Comparison of ENCODE assay signal across 9 cellular contexts in the genomic region with DNA sequence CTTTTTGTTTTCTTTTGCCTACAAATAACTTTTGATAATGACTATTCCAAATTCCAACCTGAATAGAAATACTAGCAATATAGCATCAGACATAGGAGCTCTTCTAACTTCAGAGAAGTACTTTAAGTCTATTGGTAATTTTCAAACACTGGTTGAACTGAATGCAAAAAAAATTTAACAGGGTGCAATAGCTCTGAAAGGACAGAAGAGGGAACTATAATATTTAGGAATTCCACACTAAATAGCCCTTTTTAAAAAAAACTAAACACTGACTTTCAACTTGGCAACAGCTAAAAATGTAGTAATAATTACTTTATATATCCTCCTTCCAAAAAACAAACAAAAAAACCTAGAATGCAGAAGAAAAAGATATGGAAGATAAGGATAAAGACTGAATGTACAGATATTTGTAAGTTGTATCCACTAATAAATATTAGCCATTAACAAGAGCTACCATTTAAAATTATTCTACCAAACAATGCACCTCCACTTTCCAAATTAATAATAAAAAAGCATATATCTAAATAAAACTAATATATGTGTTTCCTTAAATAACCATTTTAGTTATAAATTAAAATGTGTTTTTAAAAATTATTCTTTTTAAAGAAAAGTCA.
DNase-seq lines count a peak whose midpoint lies in the region; ATAC-seq and TF ChIP-seq lines count a peak whose summit lies in the region.
"Had no signal": no experiment of that assay in that cellular context is flagged by ENCODE, and none has a peak within 500 bp of the region (broad histone marks: within the 10 kb centered on the region; RNA-seq: fewer than 3 reads in every experiment).

No MANE protein-coding gene starts in this region.

- no peak overlapping the region for H3K9ac ChIP-seq in mesendoderm (ENCODE audit: low read length)

- H3K56ac ChIP-seq in mesendoderm (ENCODE audit: low read length) = no peak overlapping the region

- H2BK15ac ChIP-seq in mesendoderm (replicated peaks; ENCODE audit: low read depth) = no peak overlapping the region

- peaks cover 8% of the 10 kb centered on the region for H3K79me1 ChIP-seq in mesendoderm (ENCODE audit: low read length)

- H3K27me3 ChIP-seq in ascending aorta (no peaks in the 10 kb centered on the region), mesendoderm (ENCODE audit: insufficient read depth, low read length, poor library complexity) (no peaks in the 10 kb centered on the region)

- H3K4me1 ChIP-seq in ascending aorta = no peaks in the 10 kb centered on the region
- H3K4me1 ChIP-seq in mesendoderm (ENCODE audit: control insufficient read depth, low read depth, low read length) = peaks cover 2% of the 10 kb centered on the region

- H3K18ac ChIP-seq in mesendoderm (ENCODE audit: low read length) = no peak overlapping the region

- DNase-seq in DMS53 treated with DMSO at 0.1 percent for 48 hours (lab: John Stamatoyannopoulos, UW; ENCODE audit: unreplicated experiment) = peak; percentile 60
- peak; percentile 23 for DNase-seq in LNCaP clone FGC (ENCODE audit: low read depth)
- no peak for DNase-seq in ascending aorta (ENCODE audit: low spot score in 2 of 2)
- peak; percentile 34 for DNase-seq in left kidney (ENCODE audit: low read depth, low spot score)
- DNase-seq in C1 segment of cervical spinal cord (lab: John Stamatoyannopoulos, UW) = no peak
- no peak for DNase-seq in mesendoderm
- no peak for DNase-seq in activated effector memory CD4-positive, alpha-beta T cell treated with Interleukin-2 at 50 U/mL for 16 hours
- DNase-seq: naive B cell had no signal

- no peak overlapping the region for H3K4me3 ChIP-seq in LNCaP clone FGC (ENCODE audit: low read depth, low read length)
- no peak overlapping the region for H3K4me3 ChIP-seq in ascending aorta
- H3K4me3 ChIP-seq in mesendoderm (ENCODE audit: low read length) = no peak overlapping the region

- H3K36me3 ChIP-seq in ascending aorta (no peaks in the 10 kb centered on the region), mesendoderm (ENCODE audit: control insufficient read depth, insufficient read depth, low read length) (no peaks in the 10 kb centered on the region)

- no peak for ATAC-seq in HG02610 (IDR thresholded peaks at IDR 0.05; ENCODE audit: unreplicated experiment)

- H3K9me3 ChIP-seq in ascending aorta = no peaks in the 10 kb centered on the region

- peaks cover 25% of the 10 kb centered on the region for H3K79me2 ChIP-seq in mesendoderm (ENCODE audit: control insufficient read depth, insufficient read depth, low read length)

- peak; percentile 72 for TF ChIP-seq CTCF in LNCaP clone FGC (IDR thresholded peaks at IDR 0.05; ENCODE audit: control insufficient read depth, extremely low read depth, insufficient read depth)
- peak; percentile 18 to 48 (median 18) for TF ChIP-seq CTCF in ascending aorta (IDR thresholded peaks at IDR 0.05)

- H2BK5ac ChIP-seq in mesendoderm (ENCODE audit: low read length) = no peak overlapping the region

- no peak overlapping the region for H4K8ac ChIP-seq in mesendoderm (ENCODE audit: low read depth, low read length)

- H3K27ac ChIP-seq in ascending aorta (no peak overlapping the region), mesendoderm (ENCODE audit: low read depth, low read length) (no peak overlapping the region)

- intact Hi-C loops in ascending aorta (cut with DNase I) = loop anchor here (5.0 kb wide), 1 partner anchor 188 kb away; no protein-coding TSS in a partner anchor

- no peak overlapping the region for H2AK5ac ChIP-seq in mesendoderm (ENCODE audit: low read length)

- H3K23ac ChIP-seq in mesendoderm (ENCODE audit: low read length) = no peak overlapping the region

- no peak overlapping the region for H4K5ac ChIP-seq in mesendoderm (ENCODE audit: low read length)

- H2BK120ac ChIP-seq in mesendoderm (ENCODE audit: low read depth, low read length) = no peak overlapping the region

- H3K4me2 ChIP-seq in mesendoderm (ENCODE audit: low read length) = no peak overlapping the region

- H3K4ac ChIP-seq in mesendoderm (ENCODE audit: low read depth, low read length) = no peak overlapping the region

Comparison
In these comparisons a context has a peak if more than half of its experiments do, and no peak if none do; other contexts are left out.
1. DNase-seq: peak in DMS53 treated with DMSO at 0.1 percent for 48 hours (single experiment), LNCaP clone FGC (single experiment) and left kidney (single experiment); none in ascending aorta (0 of 2), C1 segment of cervical spinal cord (0 of 14), mesendoderm (single experiment) and activated effector memory CD4-positive, alpha-beta T cell treated with Interleukin-2 at 50 U/mL for 16 hours (single experiment).